ENCODE assay signal across 1 cellular context in genomic region chr1:154741747-154742495, GRCh38.
A peak's percentile ranks its signal among the peaks of the same experiment; 100 is the strongest.
TF ChIP-seq lines count a peak whose summit lies in the region.

No MANE protein-coding gene starts in this region.

TF ChIP-seq in HepG2, 621 proteins besides CTCF, POLR2A, EP300 and RAD21 (continued from another document and continues in another):
- TF ChIP-seq PRDM10 (CRISPR knock-in tag; IDR thresholded peaks at IDR 0.05; ENCODE audit: low read depth), result no peak
- TF ChIP-seq KAT2B (IDR thresholded peaks at IDR 0.05; ENCODE audit: borderline replicate concordance, low read depth, low read length), result no peak
- TF ChIP-seq ZNF766 (CRISPR knock-in tag; IDR thresholded peaks at IDR 0.05; ENCODE audit: borderline replicate concordance), result no peak
- no peak for TF ChIP-seq BRCA1 (CRISPR knock-in tag; IDR thresholded peaks at IDR 0.05)
- no peak for TF ChIP-seq ETV6 (CRISPR knock-in tag; conservative IDR thresholded peaks at IDR 0.05)
- TF ChIP-seq CEBPZ (IDR thresholded peaks at IDR 0.05; ENCODE audit: low read length), result no peak
- no peak for TF ChIP-seq HIVEP1 (CRISPR knock-in tag; IDR thresholded peaks at IDR 0.05)
- TF ChIP-seq ZNF225 (CRISPR knock-in tag; IDR thresholded peaks at IDR 0.05), result no peak
- no peak for TF ChIP-seq DBP (CRISPR knock-in tag; IDR thresholded peaks at IDR 0.05; ENCODE audit: not compliant biosample characterization)
- no peak for TF ChIP-seq KAT7 (CRISPR knock-in tag; IDR thresholded peaks at IDR 0.05; ENCODE audit: borderline replicate concordance)
- no peak for TF ChIP-seq AGO1 (IDR thresholded peaks at IDR 0.05; ENCODE audit: low read depth, low read length, poor library complexity, severe bottlenecking)
- TF ChIP-seq ZNF737 (CRISPR knock-in tag; IDR thresholded peaks at IDR 0.05; ENCODE audit: borderline replicate concordance), result no peak
- TF ChIP-seq ZNF12 (CRISPR knock-in tag; IDR thresholded peaks at IDR 0.05), result no peak
- TF ChIP-seq ARID3A (IDR thresholded peaks at IDR 0.05; ENCODE audit: low read depth, low read length), result no peak
- TF ChIP-seq ZMYM2 (CRISPR knock-in tag; IDR thresholded peaks at IDR 0.05), result no peak
- TF ChIP-seq SPEN (CRISPR knock-in tag; IDR thresholded peaks at IDR 0.05; ENCODE audit: low read depth), result peak; percentile 68; the same call in 1 of the 2 replicates
- no peak; the same call in 1 of the 2 replicates for TF ChIP-seq TFAP4 (IDR thresholded peaks at IDR 0.05; ENCODE audit: borderline replicate concordance, low read depth)
- TF ChIP-seq ZNF460 (CRISPR knock-in tag; IDR thresholded peaks at IDR 0.05; ENCODE audit: borderline replicate concordance), result no peak
- TF ChIP-seq ZFP62 (CRISPR knock-in tag; IDR thresholded peaks at IDR 0.05), result no peak
- no peak for TF ChIP-seq ZNF136 (CRISPR knock-in tag; IDR thresholded peaks at IDR 0.05; ENCODE audit: low read depth)
- TF ChIP-seq RAD51 (IDR thresholded peaks at IDR 0.05; ENCODE audit: borderline replicate concordance), result no peak
- TF ChIP-seq STAT5B (CRISPR knock-in tag; IDR thresholded peaks at IDR 0.05), result no peak
- TF ChIP-seq ZNF512B (CRISPR knock-in tag; IDR thresholded peaks at IDR 0.05; ENCODE audit: borderline replicate concordance), result no peak
- TF ChIP-seq ZNF317 (CRISPR knock-in tag; IDR thresholded peaks at IDR 0.05), result no peak
- peak; percentile 39; the same call in 1 of the 2 replicates for TF ChIP-seq PATZ1 (CRISPR knock-in tag; IDR thresholded peaks at IDR 0.05)
- TF ChIP-seq IKZF5 (CRISPR knock-in tag; IDR thresholded peaks at IDR 0.05), result no peak
- no peak for TF ChIP-seq ZNF609 (CRISPR knock-in tag; IDR thresholded peaks at IDR 0.05; ENCODE audit: borderline replicate concordance)
- TF ChIP-seq ZNF382 (CRISPR knock-in tag; IDR thresholded peaks at IDR 0.05; ENCODE audit: borderline replicate concordance), result no peak
- TF ChIP-seq EED (CRISPR knock-in tag; IDR thresholded peaks at IDR 0.05), result no peak
